In genomic region chr9:68640421-68641089, GRCh38 we compare ENCODE assay signal across 20 cellular contexts.
DNase-seq lines count a peak whose midpoint lies in the region; ATAC-seq and TF ChIP-seq lines count a peak whose summit lies in the region.
"Had no signal": no experiment of that assay in that cellular context is flagged by ENCODE, and none has a peak within 500 bp of the region (broad histone marks: within the 10 kb centered on the region; RNA-seq: fewer than 3 reads in every experiment).

No MANE protein-coding gene starts in this region.

- TF ChIP-seq CTCF in GM06990 (IDR thresholded peaks at IDR 0.05; ENCODE audit: insufficient read depth, low read length, poor library complexity, severe bottlenecking) (no peak), Caco-2 (IDR thresholded peaks at IDR 0.05; ENCODE audit: insufficient read depth in 1 of 2, low read depth in 1 of 2, low read length in 1 of 2, severe bottlenecking in 1 of 2, unreplicated experiment in 1 of 2) (no peak), foreskin fibroblast (IDR thresholded peaks at IDR 0.05; ENCODE audit: low read depth, low read length) (no peak), tibial artery (IDR thresholded peaks at IDR 0.05) (no peak), mesothelial cell of epicardium (IDR thresholded peaks at IDR 0.05; ENCODE audit: unreplicated experiment) (no peak)

- no peaks in the 10 kb centered on the region for H3K9me3 ChIP-seq in Caco-2
- H3K9me3 ChIP-seq in tibial artery = no peaks in the 10 kb centered on the region
- H3K9me3 ChIP-seq: vagina had no signal

- intact Hi-C loops in Caco-2 (cut with micrococcal nuclease; ENCODE audit: unreplicated experiment) (no loop called here), tibial artery (cut with DNase I; ENCODE audit: low total_unique reads) (no loop called here)

- DNase-seq in GM06990 (ENCODE audit: extremely low read depth, insufficient read length) = peak; percentile 63
- DNase-seq in RPMI8226 = peak; percentile 76
- DNase-seq in Caco-2 = no peak
- no peak for DNase-seq in foreskin fibroblast
- no peak for DNase-seq in tibial artery
- no peak for DNase-seq in mesothelial cell of epicardium (ENCODE audit: low spot score in 2 of 2, unreplicated experiment in 2 of 2)
- DNase-seq: activated CD8-positive, alpha-beta T cell treated with anti-CD3 and anti-CD28 coated beads, Interleukin-2, amount 10 ng/mL, durations not matched to agents 7 days and 5 days; activated effector memory CD4-positive, alpha-beta T cell treated with anti-CD3 and anti-CD28 coated beads, Interleukin-2, amount 50 U/mL, for 16 hours; brain microvascular endothelial cell; DMS153; effector memory CD4-positive, alpha-beta T cell; foreskin keratinocyte; GM23248; NCI-H1694 treated with DMSO at 0.1 percent for 48 hours; NCI-H748 treated with DMSO at 0.1 percent for 48 hours; SIG-M5; stimulated activated CD8-positive, alpha-beta memory T cell treated with anti-CD3 and anti-CD28 coated beads, Interleukin-4, amount 100 ng/mL, for 48 hours had no signal

- H3K4me1 Mint-ChIP-seq in Caco-2 (ENCODE audit: low read depth, unreplicated experiment) (no peaks in the 10 kb centered on the region), mesothelial cell of epicardium (no peaks in the 10 kb centered on the region)

- no peaks in the 10 kb centered on the region for H3K27me3 ChIP-seq in GM06990 (replicated peaks; ENCODE audit: control insufficient read depth, insufficient read depth, low read length)
- H3K27me3 ChIP-seq in Caco-2 (replicated peaks; ENCODE audit: control insufficient read depth, insufficient read depth, low read length) = no peaks in the 10 kb centered on the region
- H3K27me3 ChIP-seq in tibial artery = no peaks in the 10 kb centered on the region
- H3K27me3 ChIP-seq: brain microvascular endothelial cell, foreskin keratinocyte, vagina had no signal

- no peak overlapping the region for H3K4me3 Mint-ChIP-seq in Caco-2 (ENCODE audit: unreplicated experiment)
- H3K4me3 Mint-ChIP-seq in mesothelial cell of epicardium = no peak overlapping the region
- H3K4me3 Mint-ChIP-seq: activated CD8-positive, alpha-beta T cell treated with anti-CD3 and anti-CD28 coated beads, Interleukin-2, amount 10 ng/mL, durations not matched to agents 7 days and 5 days had no signal

- POLR2A ChIA-PET in Caco-2 (lab: Charles Lee) = no interaction called here

- CTCF ChIA-PET in Caco-2 (lab: Charles Lee) = no interaction called here

- H3K36me3 ChIP-seq in GM06990 (ENCODE audit: control insufficient read depth, insufficient read depth, low read length) (no peaks in the 10 kb centered on the region), Caco-2 (ENCODE audit: control insufficient read depth, insufficient read depth, low read length) (no peaks in the 10 kb centered on the region), tibial artery (no peaks in the 10 kb centered on the region)
- H3K36me3 ChIP-seq: brain microvascular endothelial cell, vagina had no signal

- H3K36me3 Mint-ChIP-seq in Caco-2 (ENCODE audit: insufficient read depth, unreplicated experiment) (no peaks in the 10 kb centered on the region), mesothelial cell of epicardium (no peaks in the 10 kb centered on the region)

- H3K27ac ChIP-seq in tibial artery = no peak overlapping the region
- H3K27ac ChIP-seq: brain microvascular endothelial cell, foreskin keratinocyte, GM23248, vagina had no signal

- H3K27me3 Mint-ChIP-seq in Caco-2 (ENCODE audit: insufficient read depth, unreplicated experiment) (peaks cover 2% of the 10 kb centered on the region), mesothelial cell of epicardium (ENCODE audit: low read depth) (peaks cover 47% of the 10 kb centered on the region)

- H3K4me1 ChIP-seq in Caco-2 = no peaks in the 10 kb centered on the region
- H3K4me1 ChIP-seq in tibial artery = no peaks in the 10 kb centered on the region
- H3K4me1 ChIP-seq: foreskin keratinocyte, vagina had no signal

- H3K27ac Mint-ChIP-seq in Caco-2 (ENCODE audit: unreplicated experiment) (no peak overlapping the region), mesothelial cell of epicardium (no peak overlapping the region)
- H3K27ac Mint-ChIP-seq: activated CD8-positive, alpha-beta T cell treated with anti-CD3 and anti-CD28 coated beads, Interleukin-2, amount 10 ng/mL, durations not matched to agents 7 days and 5 days had no signal

- BruUV-seq in Caco-2 (replicated peaks; lab: Mats Ljungman, UMichigan) = no TSS peak

- peak; percentile 36 for ATAC-seq in GM19455 (IDR thresholded peaks at IDR 0.05; ENCODE audit: unreplicated experiment)
- ATAC-seq in HG03064 (IDR thresholded peaks at IDR 0.05; ENCODE audit: low read depth, unreplicated experiment) = peak; percentile 45
- ATAC-seq: activated CD8-positive, alpha-beta T cell treated with anti-CD3 and anti-CD28 coated beads, Interleukin-2, amount 10 ng/mL, durations not matched to agents 7 days and 5 days; foreskin keratinocyte had no signal

- no peak overlapping the region for H3K4me3 ChIP-seq in GM06990 (replicated peaks; ENCODE audit: low read depth, low read length)
- no peak overlapping the region for H3K4me3 ChIP-seq in Caco-2 (ENCODE audit: low read depth, low read length)
- no peak overlapping the region for H3K4me3 ChIP-seq in foreskin fibroblast (ENCODE audit: low read depth in 1 of 2, low read length in 2 of 2)
- H3K4me3 ChIP-seq in tibial artery = no peak overlapping the region
- H3K4me3 ChIP-seq: GM23248, vagina had no signal

- H3K9me3 Mint-ChIP-seq in Caco-2 (ENCODE audit: unreplicated experiment) = no peaks in the 10 kb centered on the region
- H3K9me3 Mint-ChIP-seq in mesothelial cell of epicardium = no peaks in the 10 kb centered on the region

Comparison
In these comparisons a context has a peak if more than half of its experiments do, and no peak if none do; other contexts are left out.
1. DNase-seq: peak in GM06990 (single experiment) and RPMI8226 (single experiment); none in Caco-2 (0 of 2), foreskin fibroblast (0 of 2), tibial artery (0 of 2) and mesothelial cell of epicardium (0 of 2).